In the genomic region with DNA sequence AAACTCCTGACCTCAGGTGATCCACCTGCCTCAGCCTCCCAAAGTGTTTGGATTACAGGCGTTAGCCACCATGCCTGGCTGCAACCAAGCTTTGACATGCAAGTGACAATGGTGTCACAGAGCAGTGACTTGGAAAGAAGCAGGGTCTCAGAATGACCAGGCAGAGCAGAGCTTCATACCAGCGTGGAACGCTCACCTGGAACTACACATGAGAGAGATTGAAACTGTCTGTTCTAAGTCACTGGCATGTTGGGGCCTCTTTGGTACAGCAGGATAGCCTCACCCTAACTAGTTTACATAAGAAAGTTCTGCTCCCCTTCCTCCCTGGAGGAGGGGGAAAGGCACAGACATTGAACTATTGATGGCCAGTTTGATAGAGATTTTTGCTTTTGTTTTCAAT, we compare ENCODE assay signal across 11 cellular contexts. TPM values are rescaled to one million over a fixed set of nuclear protein-coding genes. Genes with fewer than 3 reads are reported as not detected.
DNase-seq lines count a peak whose midpoint lies in the region; ATAC-seq and TF ChIP-seq lines count a peak whose summit lies in the region.
"Had no signal": no experiment of that assay in that cellular context is flagged by ENCODE, and none has a peak within 500 bp of the region (broad histone marks: within the 10 kb centered on the region; RNA-seq: fewer than 3 reads in every experiment).

No MANE protein-coding gene starts in this region.

- no peak for TF ChIP-seq EP300 in sigmoid colon (IDR thresholded peaks at IDR 0.05)

- peak overlapping the region; percentile 57 to 90 (median 87) for H3K27ac ChIP-seq in sigmoid colon
- H3K27ac ChIP-seq: SK-N-MC had no signal

- no peak for TF ChIP-seq CTCF in sigmoid colon (IDR thresholded peaks at IDR 0.05)

- ATAC-seq in GM18870 (IDR thresholded peaks at IDR 0.05; ENCODE audit: unreplicated experiment) (peak; percentile 87), GM21529 (IDR thresholded peaks at IDR 0.05; ENCODE audit: unreplicated experiment) (peak; percentile 94), HG03095 (IDR thresholded peaks at IDR 0.05; ENCODE audit: unreplicated experiment) (peak; percentile 85)

- intact Hi-C loops in sigmoid colon (cut with DNase I) = loop anchor here (5.0 kb wide), 1 partner anchor 49 kb away; a partner anchor contains a TSS

- H3K4me3 ChIP-seq in sigmoid colon = no peak overlapping the region
- H3K4me3 ChIP-seq: SK-N-MC had no signal

- H3K36me3 ChIP-seq in sigmoid colon = no peaks in the 10 kb centered on the region

- DNase-seq in sigmoid colon = no peak
- no peak for DNase-seq in NOMO-1 treated with DMSO at 0.1 percent for 48 hours (lab: John Stamatoyannopoulos, UW; ENCODE audit: unreplicated experiment)
- no peak for DNase-seq in islet precursor cell
- no peak for DNase-seq in 8988T
- no peak for DNase-seq in HK-2 (ENCODE audit: unreplicated experiment)
- DNase-seq: kidney, NCI-H748 treated with DMSO at 0.1 percent for 48 hours had no signal

- 86 to 93% methylated on average over 3 of the region's 3 CpGs for WGBS in sigmoid colon, 2 donors

- peaks cover 0 to 61% (median 48%) of the 10 kb centered on the region in 4 donors for H3K4me1 ChIP-seq in sigmoid colon

- H3K27me3 ChIP-seq in sigmoid colon = no peaks in the 10 kb centered on the region

- no peak for TF ChIP-seq POLR2A in sigmoid colon (IDR thresholded peaks at IDR 0.05)

- H3K9me3 ChIP-seq in sigmoid colon = no peaks in the 10 kb centered on the region

RNA-seq across cellular contexts. Expression of a gene that starts 47.5 kb away (rescaled TPM):
- 10 to 100 TPM; 52.4 to 80.9 (median 61.7) TPM for total RNA-seq in sigmoid colon
- polyA plus RNA-seq in sigmoid colon = 10 to 100 TPM in 1 of 3 donors, 1 to 10 TPM in 2; 1.4 to 20.4 (median 4.2) TPM
